23 cellular contexts compared by ENCODE assay signal in the genomic region with DNA sequence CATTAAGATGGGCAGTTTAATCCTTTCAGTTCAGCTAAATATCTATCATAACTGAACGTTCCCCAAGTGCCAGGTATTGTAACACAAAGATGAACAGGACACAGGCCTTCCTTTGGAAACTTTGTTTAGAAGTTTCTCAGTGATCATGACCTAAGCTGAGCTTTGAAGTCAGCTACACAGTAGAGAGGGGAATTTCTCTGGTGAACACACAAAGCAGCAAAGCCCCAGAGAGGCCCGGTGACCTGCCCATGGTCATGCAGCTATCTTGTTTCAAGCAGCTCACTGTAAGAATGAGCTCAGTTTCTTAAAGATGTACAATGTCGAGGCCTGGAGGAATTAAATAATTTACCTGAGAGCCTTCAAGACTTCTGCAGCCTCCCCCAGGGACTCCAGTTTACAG.
A peak's percentile ranks its signal among the peaks of the same experiment; 100 is the strongest.
DNase-seq lines count a peak whose midpoint lies in the region; ATAC-seq and TF ChIP-seq lines count a peak whose summit lies in the region.
"Had no signal": no experiment of that assay in that cellular context is flagged by ENCODE, and none has a peak within 500 bp of the region (broad histone marks: within the 10 kb centered on the region; RNA-seq: fewer than 3 reads in every experiment).

No MANE protein-coding gene starts in this region.

- H3F3A ChIP-seq in smooth muscle cell (ENCODE audit: low read depth), result no peaks in the 10 kb centered on the region

- peaks cover 9% of the 10 kb centered on the region for H3K4me1 Mint-ChIP-seq in glutamatergic neuron (ENCODE audit: low read depth, unreplicated experiment)

- no peaks in the 10 kb centered on the region for H3K9me3 ChIP-seq in smooth muscle cell (replicated peaks; ENCODE audit: low read depth)
- H3K9me3 ChIP-seq: Peyer's patch, SJCRH30 had no signal

- no peak overlapping the region for H3K4me2 ChIP-seq in smooth muscle cell

- H3K36me3 Mint-ChIP-seq in glutamatergic neuron (ENCODE audit: unreplicated experiment), result no peaks in the 10 kb centered on the region
- H3K36me3 Mint-ChIP-seq: CD14-positive monocyte had no signal

- H3K4me3 Mint-ChIP-seq in glutamatergic neuron (ENCODE audit: unreplicated experiment), result no peak overlapping the region
- H3K4me3 Mint-ChIP-seq: CD14-positive monocyte; T-helper 1 cell treated with Interleukin-12 subunit alpha and Interleukin-12 subunit beta and Interleukin-4 antibody, amounts not matched to agents 30 μg/mL and 1 μg/mL, for 36 hours had no signal

- H3K27ac ChIP-seq in smooth muscle cell (ENCODE audit: low read depth), result no peak overlapping the region
- H3K27ac ChIP-seq: Peyer's patch, SJCRH30 had no signal

- no peaks in the 10 kb centered on the region for H4K20me1 ChIP-seq in smooth muscle cell (ENCODE audit: low read depth)

- DNase-seq in GM10266 (ENCODE audit: extremely low spot score), result peak; percentile 5
- peak; percentile 25 for DNase-seq in glutamatergic neuron
- DNase-seq in smooth muscle cell (lab: John Stamatoyannopoulos, UW; ENCODE audit: unreplicated experiment), result no peak
- DNase-seq in NCI-H2196 (lab: John Stamatoyannopoulos, UW; ENCODE audit: unreplicated experiment), result no peak
- DNase-seq in NCI-H526 (lab: John Stamatoyannopoulos, UW), result no peak
- DNase-seq: DMS53, GDM1, MM.1S, NCI-H1092, NCI-H1436, NCI-H187 treated with DMSO at 0.1 percent for 48 hours, NCI-H2107, NCI-H2227 treated with DMSO at 0.1 percent for 48 hours, NCI-H510A, NCI-H748 treated with DMSO at 0.1 percent for 48 hours, Peyer's patch, SJCRH30 had no signal

- H3K9ac ChIP-seq in smooth muscle cell (ENCODE audit: low read depth), result no peak overlapping the region

- WGBS in smooth muscle cell (ENCODE audit: low lambda C conversion rate), result 78% methylated on average over 3 of the region's 3 CpGs

- no peak overlapping the region for H3K27ac Mint-ChIP-seq in glutamatergic neuron (ENCODE audit: unreplicated experiment)
- H3K27ac Mint-ChIP-seq: CD14-positive monocyte; T-helper 1 cell treated with Interleukin-12 subunit alpha and Interleukin-12 subunit beta and Interleukin-4 antibody, amounts not matched to agents 30 μg/mL and 1 μg/mL, for 36 hours had no signal

- H3K27me3 ChIP-seq in smooth muscle cell (ENCODE audit: low read depth), result no peaks in the 10 kb centered on the region
- H3K27me3 ChIP-seq: Peyer's patch, SJCRH30 had no signal

- H3K27me3 Mint-ChIP-seq in glutamatergic neuron (ENCODE audit: unreplicated experiment), result no peaks in the 10 kb centered on the region

- TF ChIP-seq CTCF in GM10266 (IDR thresholded peaks at IDR 0.05; ENCODE audit: control insufficient read depth, insufficient read depth, low read depth, missing control alignments) (no peak), glutamatergic neuron (IDR thresholded peaks at IDR 0.05; ENCODE audit: partially characterized antibody, unreplicated experiment) (no peak), smooth muscle cell (IDR thresholded peaks at IDR 0.05; ENCODE audit: borderline replicate concordance, insufficient read depth, poor library complexity, severe bottlenecking) (no peak)

- no peaks in the 10 kb centered on the region for H3K36me3 ChIP-seq in smooth muscle cell (ENCODE audit: low read depth)
- H3K36me3 ChIP-seq: Peyer's patch, SJCRH30 had no signal

- H3K4me1 ChIP-seq in smooth muscle cell (ENCODE audit: low read depth), result no peaks in the 10 kb centered on the region
- H3K4me1 ChIP-seq: Peyer's patch, SJCRH30 had no signal

- H2AFZ ChIP-seq in smooth muscle cell (ENCODE audit: low read depth), result peak overlapping the region; percentile 28

- ATAC-seq in HG02610 (IDR thresholded peaks at IDR 0.05; ENCODE audit: unreplicated experiment), result peak; percentile 74
- no peak for ATAC-seq in HG02885 (IDR thresholded peaks at IDR 0.05; ENCODE audit: poor library complexity, unreplicated experiment)
- ATAC-seq: HCT116, K562 had no signal

- H3K4me3 ChIP-seq in smooth muscle cell, result no peak overlapping the region
- H3K4me3 ChIP-seq: K562, Peyer's patch, SJCRH30 had no signal

- H3K9me3 Mint-ChIP-seq in glutamatergic neuron (ENCODE audit: unreplicated experiment), result no peaks in the 10 kb centered on the region
- H3K9me3 Mint-ChIP-seq: CD14-positive monocyte; T-helper 1 cell treated with Interleukin-12 subunit alpha and Interleukin-12 subunit beta and Interleukin-4 antibody, amounts not matched to agents 30 μg/mL and 1 μg/mL, for 36 hours had no signal

- H3K79me2 ChIP-seq in smooth muscle cell (ENCODE audit: low read depth), result no peaks in the 10 kb centered on the region

Comparison
In these comparisons a context has a peak if more than half of its experiments do, and no peak if none do; other contexts are left out.
1. DNase-seq: peak in GM10266 (single experiment) and glutamatergic neuron (single experiment); none in smooth muscle cell (single experiment), NCI-H2196 (single experiment) and NCI-H526 (0 of 2).